ENCODE assay signal across 8 cellular contexts in the genomic region with DNA sequence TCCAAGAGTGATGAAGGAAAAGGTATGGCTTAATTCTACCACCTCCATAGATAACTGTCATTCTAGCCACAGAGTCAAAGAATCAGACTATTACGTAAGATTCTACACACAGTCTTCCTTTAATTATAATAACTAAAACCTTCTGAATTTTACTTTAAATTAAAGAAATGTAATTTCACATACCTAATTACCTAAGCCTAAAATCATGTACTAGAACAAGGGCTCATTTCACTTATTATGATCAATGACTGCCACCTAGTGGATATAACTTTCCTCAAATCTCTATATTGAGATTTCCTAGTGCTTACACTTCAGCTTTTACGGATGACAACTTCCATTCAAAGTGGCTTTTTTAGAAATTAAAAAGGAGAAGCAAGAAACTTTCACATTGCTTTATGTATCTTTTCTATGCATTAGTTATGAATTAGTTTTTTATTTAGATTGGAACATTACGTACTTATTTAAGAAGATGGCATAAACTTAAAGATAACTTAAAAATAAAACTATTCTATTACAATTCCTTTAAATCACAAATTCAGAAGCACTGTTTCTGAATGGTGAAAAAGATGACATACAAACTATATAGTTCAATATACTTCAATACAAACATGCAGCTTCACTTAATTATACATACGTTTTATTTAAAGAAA. TPM values are rescaled to one million over a fixed set of nuclear protein-coding genes. Genes with fewer than 3 reads are reported as not detected.
DNase-seq lines count a peak whose midpoint lies in the region; ATAC-seq and TF ChIP-seq lines count a peak whose summit lies in the region.

No MANE protein-coding gene starts in this region.

- POLR2A ChIA-PET in WTC11 (lab: Charles Lee) = no interaction called here

- H3K27ac ChIP-seq in C4-2B = no peak overlapping the region

- no peaks in the 10 kb centered on the region for H3K9me3 Mint-ChIP-seq in WTC11

- peak; percentile 78 for TF ChIP-seq CTCF in C4-2B (conservative IDR thresholded peaks at IDR 0.05)
- 0 out of 2 replicates have a peak, but pooled peaks have one; percentile 23 for TF ChIP-seq CTCF in WTC11 (IDR thresholded peaks at IDR 0.05)

- H3K36me3 Mint-ChIP-seq in WTC11 = no peaks in the 10 kb centered on the region

- H3K27me3 Mint-ChIP-seq in WTC11 (ENCODE audit: low read depth) = no peaks in the 10 kb centered on the region

- intact Hi-C loops in left ventricle myocardium superior (cut with micrococcal nuclease) = no loop called here

- no peak overlapping the region for H3K4me3 Mint-ChIP-seq in WTC11

- peak; percentile 58 for ATAC-seq in GM21447 (IDR thresholded peaks at IDR 0.05; ENCODE audit: unreplicated experiment)
- no peak for ATAC-seq in WTC11
- peak; percentile 51 for ATAC-seq in left ventricle myocardium superior
- ATAC-seq in GM21367 (IDR thresholded peaks at IDR 0.05; ENCODE audit: unreplicated experiment) = no peak
- no peak for ATAC-seq in GM19455 (IDR thresholded peaks at IDR 0.05; ENCODE audit: unreplicated experiment)

- no peak overlapping the region for H3K27ac Mint-ChIP-seq in WTC11

- DNase-seq in NCI-H146 treated with DMSO at 0.1 percent for 48 hours (lab: John Stamatoyannopoulos, UW; ENCODE audit: unreplicated experiment) = peak; percentile 9
- DNase-seq in WTC11 (ENCODE audit: low spot score) = no peak
- DNase-seq in left ventricle myocardium superior = no peak
- peak; percentile 45 for DNase-seq in stromal cell of bone marrow (ENCODE audit: low read depth)

- no peaks in the 10 kb centered on the region for H3K4me1 Mint-ChIP-seq in WTC11

- CTCF ChIA-PET in WTC11 (lab: Charles Lee) = interaction anchor here (0.5 to 1.9 kb wide), 14 partner anchors 15 to 475 kb away, joined by 3 to 7 read pairs (median 3); no protein-coding TSS in a partner anchor

TF ChIP-seq in WTC11, 78 proteins besides CTCF, POLR2A, EP300 and RAD21:
- TF ChIP-seq PREB (CRISPR knock-in tag; IDR thresholded peaks at IDR 0.05; ENCODE audit: borderline replicate concordance) (no peak), PRRX2 (CRISPR knock-in tag; IDR thresholded peaks at IDR 0.05) (no peak), ZNF671 (CRISPR knock-in tag; IDR thresholded peaks at IDR 0.05) (no peak), MYBL2 (CRISPR knock-in tag; IDR thresholded peaks at IDR 0.05) (no peak), ERG (CRISPR knock-in tag; IDR thresholded peaks at IDR 0.05) (no peak), CREM (CRISPR knock-in tag; IDR thresholded peaks at IDR 0.05) (no peak), JAZF1 (CRISPR knock-in tag; IDR thresholded peaks at IDR 0.05) (no peak), GTF2I (CRISPR knock-in tag; conservative IDR thresholded peaks at IDR 0.05) (no peak), ZNF396 (CRISPR knock-in tag; IDR thresholded peaks at IDR 0.05; ENCODE audit: borderline replicate concordance) (no peak), ZNF232 (CRISPR knock-in tag; IDR thresholded peaks at IDR 0.05) (no peak), CREB1 (CRISPR knock-in tag; IDR thresholded peaks at IDR 0.05) (no peak), IRF2 (CRISPR knock-in tag; IDR thresholded peaks at IDR 0.05; ENCODE audit: borderline replicate concordance, low read depth) (no peak)
- TF ChIP-seq, protein P1, sequence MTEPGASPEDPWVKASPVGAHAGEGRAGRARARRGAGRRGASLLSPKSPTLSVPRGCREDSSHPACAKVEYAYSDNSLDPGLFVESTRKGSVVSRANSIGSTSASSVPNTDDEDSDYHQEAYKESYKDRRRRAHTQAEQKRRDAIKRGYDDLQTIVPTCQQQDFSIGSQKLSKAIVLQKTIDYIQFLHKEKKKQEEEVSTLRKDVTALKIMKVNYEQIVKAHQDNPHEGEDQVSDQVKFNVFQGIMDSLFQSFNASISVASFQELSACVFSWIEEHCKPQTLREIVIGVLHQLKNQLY (CRISPR knock-in tag; IDR thresholded peaks at IDR 0.05) = no peak

RNA-seq across cellular contexts. Expression of gene ABCA10, which starts 18.2 kb away (rescaled TPM):
- 0.14 TPM in 1 of 3 replicates, not detected in the others for total RNA-seq in WTC11 (2021)
- total RNA-seq in left ventricle myocardium superior = 6.4 TPM

Comparison
In these comparisons a context has a peak if more than half of its experiments do, and no peak if none do; other contexts are left out.
1. ATAC-seq: peak in GM21447 (single experiment) and left ventricle myocardium superior (single experiment); none in WTC11 (single experiment), GM21367 (single experiment) and GM19455 (single experiment).
2. DNase-seq: peak in NCI-H146 treated with DMSO at 0.1 percent for 48 hours (single experiment) and stromal cell of bone marrow (single experiment); none in WTC11 (single experiment) and left ventricle myocardium superior (single experiment).